ENCODE assay signal across 20 cellular contexts in the genomic region with DNA sequence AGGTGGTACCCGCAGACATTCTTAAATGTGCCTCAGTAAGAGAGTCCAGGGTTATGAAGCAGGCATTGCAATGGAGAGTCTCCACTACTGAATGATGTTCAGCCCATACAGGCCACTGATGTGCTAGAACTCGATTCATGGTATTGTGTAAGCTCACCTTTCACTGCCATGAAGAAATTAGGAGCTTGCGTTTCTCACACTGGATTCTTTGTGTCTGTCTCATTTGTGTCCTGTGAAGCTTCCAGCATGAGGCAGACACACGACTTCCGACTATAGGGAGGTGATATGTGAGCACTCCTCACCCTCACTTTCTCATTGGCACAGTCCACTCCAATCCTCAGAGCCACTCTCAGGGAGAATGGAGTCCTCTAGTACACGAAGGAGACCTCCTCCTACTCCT.
A peak's percentile ranks its signal among the peaks of the same experiment; 100 is the strongest.
DNase-seq lines count a peak whose midpoint lies in the region; ATAC-seq, FAIRE-seq and TF ChIP-seq lines count a peak whose summit lies in the region.
"Had no signal": no experiment of that assay in that cellular context is flagged by ENCODE, and none has a peak within 500 bp of the region (broad histone marks: within the 10 kb centered on the region; RNA-seq: fewer than 3 reads in every experiment).

No MANE protein-coding gene starts in this region.

- no peaks in the 10 kb centered on the region for H3K9me3 ChIP-seq in HepG2 (ENCODE audit: low read length)
- no peaks in the 10 kb centered on the region for H3K9me3 ChIP-seq in right lobe of liver
- H3K9me3 ChIP-seq: BLaER1 had no signal

- no peaks in the 10 kb centered on the region for H3K79me2 ChIP-seq in HepG2 (ENCODE audit: insufficient read depth, low read length)

- H3K4me2 ChIP-seq in HepG2 (ENCODE audit: low read depth, low read length): no peak overlapping the region
- H3K4me2 ChIP-seq: BLaER1 had no signal

- in situ Hi-C loops in HepG2 (cut with HindIII; ENCODE audit: extremely low pct_ligation_motif_present, low pct_unique_long_range_greater_than_20kb): no loop called here

- POLR2A ChIA-PET in HepG2 (lab: Yijun Ruan, JAX): no interaction called here

- 0% methylated on average over 6 of the region's 6 CpGs for WGBS in HepG2 (ENCODE audit: low lambda C conversion rate)
- WGBS in right lobe of liver (ENCODE audit: insufficient coverage, low coverage, low lambda C conversion rate, missing lambda C conversion rate): 33% methylated on average over 5 of the region's 6 CpGs

- no peak overlapping the region for H2AFZ ChIP-seq in HepG2 (ENCODE audit: low read length)

- H4K20me1 ChIP-seq in HepG2 (ENCODE audit: insufficient read depth, low read length): no peaks in the 10 kb centered on the region
- H4K20me1 ChIP-seq: BLaER1 had no signal

- CTCF ChIA-PET in HepG2 (lab: Yijun Ruan, JAX; ENCODE audit: low intra/inter-chr PET ratio, low total read pairs): no interaction called here

- TF ChIP-seq CTCF in HepG2 (CRISPR knock-in tag; IDR thresholded peaks at IDR 0.05): no peak
- TF ChIP-seq CTCF in right lobe of liver (IDR thresholded peaks at IDR 0.05): no peak
- no peak for TF ChIP-seq CTCF in omental fat pad (IDR thresholded peaks at IDR 0.05)

- H3K27ac ChIP-seq in HepG2 (ENCODE audit: extremely low read length, insufficient read depth, low read length) (no peak overlapping the region), right lobe of liver (no peak overlapping the region)
- H3K27ac ChIP-seq: BLaER1 had no signal

- TF ChIP-seq EP300 in HepG2 (IDR thresholded peaks at IDR 0.05; ENCODE audit: low read depth in 2 of 2, low read length in 2 of 2) (no peak), HepG2 (CRISPR knock-in tag; IDR thresholded peaks at IDR 0.05; ENCODE audit: borderline replicate concordance) (no peak)

- no peak for DNase-seq in HepG2 (ENCODE audit: low spot score)
- DNase-seq in right lobe of liver: no peak
- DNase-seq in omental fat pad (ENCODE audit: low spot score): no peak
- DNase-seq in superior temporal gyrus (ENCODE audit: extremely low spot score): peak; percentile 25
- DNase-seq in T-helper 9 cell: no peak
- no peak for DNase-seq in midbrain (lab: John Stamatoyannopoulos, UW)
- DNase-seq: CD4-positive, alpha-beta memory T cell; DMS53; EL; GOT3; NCI-H1105; NCI-H2227 treated with DMSO at 0.1 percent for 48 hours; NCI-H510A treated with DMSO at 0.1 percent for 48 hours; NCI-H774; RPMI8226 had no signal

- no peak for TF ChIP-seq POLR2A in HepG2 (IDR thresholded peaks at IDR 0.05; ENCODE audit: insufficient read depth in 1 of 2, low read depth in 2 of 2, low read length in 2 of 2)
- no peak for TF ChIP-seq POLR2A in right lobe of liver (IDR thresholded peaks at IDR 0.05)

- TF ChIP-seq RAD21 in HepG2 (CRISPR knock-in tag; IDR thresholded peaks at IDR 0.05): no peak

- BruUV-seq in HepG2 (replicated peaks; lab: Mats Ljungman, UMichigan): no TSS peak

- H3K4me1 ChIP-seq in HepG2 (ENCODE audit: insufficient read depth, low read length): no peaks in the 10 kb centered on the region
- no peaks in the 10 kb centered on the region for H3K4me1 ChIP-seq in right lobe of liver
- H3K4me1 ChIP-seq: BLaER1 had no signal

- H3K27me3 ChIP-seq in HepG2 (ENCODE audit: control insufficient read depth in 1 of 2, insufficient read depth in 2 of 2, low read length in 2 of 2) (peaks cover 3 to 36% of the 10 kb centered on the region in 2 experiments; a peak in 2 of 5 replicates), right lobe of liver (no peaks in the 10 kb centered on the region)
- H3K27me3 ChIP-seq: BLaER1 had no signal

- H3K4me3 ChIP-seq in HepG2 (replicated peaks in 1 of 3; ENCODE audit: insufficient read depth in 1 of 3, low read depth in 2 of 3, low read length in 3 of 3) (no peak overlapping the region), right lobe of liver (no peak overlapping the region)
- H3K4me3 ChIP-seq: BLaER1 had no signal

- ATAC-seq in HepG2 (no peak), right lobe of liver (no peak), omental fat pad (ENCODE audit: low FRiP score) (peak; percentile 42), HG03196 (IDR thresholded peaks at IDR 0.05; ENCODE audit: unreplicated experiment) (no peak)
- ATAC-seq: HCT116 had no signal

- intact Hi-C loops in HepG2 (cut with micrococcal nuclease; ENCODE audit: unreplicated experiment) (no loop called here), right lobe of liver (cut with DNase I) (no loop called here)

- no peaks in the 10 kb centered on the region for H3K36me3 ChIP-seq in HepG2 (replicated peaks in 1 of 2; ENCODE audit: control insufficient read depth in 1 of 2, insufficient read depth in 2 of 2, low read length in 2 of 2)
- H3K36me3 ChIP-seq in right lobe of liver: no peaks in the 10 kb centered on the region
- H3K36me3 ChIP-seq: BLaER1 had no signal

- FAIRE-seq in HepG2 (lab: Jason Lieb, UNC): no peak
- FAIRE-seq: GM12891, GM18507 had no signal

- no peak overlapping the region for H3K9ac ChIP-seq in HepG2 (ENCODE audit: insufficient read depth, low read depth, low read length)
- H3K9ac ChIP-seq: BLaER1 had no signal

TF ChIP-seq in HepG2, 621 proteins besides CTCF, POLR2A, EP300 and RAD21:
- TF ChIP-seq CEBPB (IDR thresholded peaks at IDR 0.05; ENCODE audit: borderline replicate concordance, low read depth, low read length): 0 out of 2 replicates have a peak, but pooled peaks have one; percentile 3
- TF ChIP-seq, protein P1, sequence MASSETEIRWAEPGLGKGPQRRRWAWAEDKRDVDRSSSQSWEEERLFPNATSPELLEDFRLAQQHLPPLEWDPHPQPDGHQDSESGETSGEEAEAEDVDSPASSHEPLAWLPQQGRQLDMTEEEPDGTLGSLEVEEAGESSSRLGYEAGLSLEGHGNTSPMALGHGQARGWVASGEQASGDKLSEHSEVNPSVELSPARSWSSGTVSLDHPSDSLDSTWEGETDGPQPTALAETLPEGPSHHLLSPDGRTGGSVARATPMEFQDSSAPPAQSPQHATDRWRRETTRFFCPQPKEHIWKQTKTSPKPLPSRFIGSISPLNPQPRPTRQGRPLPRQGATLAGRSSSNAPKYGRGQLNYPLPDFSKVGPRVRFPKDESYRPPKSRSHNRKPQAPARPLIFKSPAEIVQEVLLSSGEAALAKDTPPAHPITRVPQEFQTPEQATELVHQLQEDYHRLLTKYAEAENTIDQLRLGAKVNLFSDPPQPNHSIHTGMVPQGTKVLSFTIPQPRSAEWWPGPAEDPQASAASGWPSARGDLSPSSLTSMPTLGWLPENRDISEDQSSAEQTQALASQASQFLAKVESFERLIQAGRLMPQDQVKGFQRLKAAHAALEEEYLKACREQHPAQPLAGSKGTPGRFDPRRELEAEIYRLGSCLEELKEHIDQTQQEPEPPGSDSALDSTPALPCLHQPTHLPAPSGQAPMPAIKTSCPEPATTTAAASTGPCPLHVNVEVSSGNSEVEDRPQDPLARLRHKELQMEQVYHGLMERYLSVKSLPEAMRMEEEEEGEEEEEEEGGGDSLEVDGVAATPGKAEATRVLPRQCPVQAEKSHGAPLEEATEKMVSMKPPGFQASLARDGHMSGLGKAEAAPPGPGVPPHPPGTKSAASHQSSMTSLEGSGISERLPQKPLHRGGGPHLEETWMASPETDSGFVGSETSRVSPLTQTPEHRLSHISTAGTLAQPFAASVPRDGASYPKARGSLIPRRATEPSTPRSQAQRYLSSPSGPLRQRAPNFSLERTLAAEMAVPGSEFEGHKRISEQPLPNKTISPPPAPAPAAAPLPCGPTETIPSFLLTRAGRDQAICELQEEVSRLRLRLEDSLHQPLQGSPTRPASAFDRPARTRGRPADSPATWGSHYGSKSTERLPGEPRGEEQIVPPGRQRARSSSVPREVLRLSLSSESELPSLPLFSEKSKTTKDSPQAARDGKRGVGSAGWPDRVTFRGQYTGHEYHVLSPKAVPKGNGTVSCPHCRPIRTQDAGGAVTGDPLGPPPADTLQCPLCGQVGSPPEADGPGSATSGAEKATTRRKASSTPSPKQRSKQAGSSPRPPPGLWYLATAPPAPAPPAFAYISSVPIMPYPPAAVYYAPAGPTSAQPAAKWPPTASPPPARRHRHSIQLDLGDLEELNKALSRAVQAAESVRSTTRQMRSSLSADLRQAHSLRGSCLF (CRISPR knock-in tag; IDR thresholded peaks at IDR 0.05; ENCODE audit: borderline replicate concordance): no peak
